3 cellular contexts compared by ENCODE assay signal in the genomic region with DNA sequence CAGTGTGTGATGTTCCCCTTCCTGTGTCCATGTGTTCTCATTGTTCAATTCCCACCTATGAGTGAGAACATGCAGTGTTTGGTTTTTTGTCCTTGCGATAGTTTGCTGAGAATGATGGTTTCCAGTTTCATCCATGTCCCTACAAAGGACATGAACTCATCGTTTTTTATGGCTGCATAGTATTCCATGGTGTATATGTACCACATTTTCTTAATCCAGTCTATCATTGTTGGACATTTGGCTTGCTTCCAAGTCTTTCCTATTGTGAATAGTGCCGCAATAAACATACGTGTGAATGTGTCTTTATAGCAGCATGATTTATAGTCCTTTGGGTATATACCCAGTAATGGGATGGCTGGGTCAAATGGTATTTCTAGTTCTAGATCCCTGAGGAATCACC.
DNase-seq lines count a peak whose midpoint lies in the region; ATAC-seq, FAIRE-seq and TF ChIP-seq lines count a peak whose summit lies in the region.
"Not testable (repeated sequence)": the region's sequence is repeated elsewhere in the genome, so short reads cannot be mapped to it uniquely, and the experiment has no call there.

No MANE protein-coding gene starts in this region.

- H3K9me3 ChIP-seq in HEK293 (ENCODE audit: control insufficient read depth, insufficient read depth, low read depth, low read length); K562 (replicated peaks; ENCODE audit: control insufficient read depth, insufficient read depth, low read depth, low read length): not testable (repeated sequence)

- TF ChIP-seq RAD21 in K562 (CRISPR knock-in tag; conservative IDR thresholded peaks at IDR 0.05 in 1 of 2, IDR thresholded peaks at IDR 0.05 in 1 of 2), result not testable (repeated sequence)

- not testable (repeated sequence) for TF ChIP-seq EP300 in K562 (IDR thresholded peaks at IDR 0.05; ENCODE audit: low read length)

- peaks cover 0 to 10% of the 10 kb centered on the region in 2 experiments; a peak in 2 of 3 replicates for H3K36me3 ChIP-seq in HEK293 (ENCODE audit: control insufficient read depth in 2 of 2, insufficient read depth in 1 of 2, low read length in 2 of 2)
- not testable (repeated sequence) for H3K36me3 ChIP-seq in K562 (ENCODE audit: control insufficient read depth, insufficient read depth, low read length)

- DNase-seq in K562 (ENCODE audit: extremely low read depth in 1 of 4, low spot score in 3 of 4), result not testable (repeated sequence)

- H3K9me1 ChIP-seq in K562 (ENCODE audit: control insufficient read depth, insufficient read depth, low read length), result not testable (repeated sequence)

- intact Hi-C loops in K562 (cut with micrococcal nuclease), result not testable (repeated sequence)

- not testable (repeated sequence) for ATAC-seq in SK-N-SH treated with all-trans-retinoic acid at 6 μM for 48 hours, K562

- not testable (repeated sequence) for BruUV-seq in K562 (replicated peaks; lab: Mats Ljungman, UMichigan)

- not testable (repeated sequence) for H3K9ac ChIP-seq in K562 (ENCODE audit: insufficient read depth in 1 of 2, low read depth in 2 of 2, low read length in 2 of 2)

- not testable (repeated sequence) for H3K4me3 ChIP-seq in HEK293 (ENCODE audit: low read depth, low read length); K562

- H3K79me2 ChIP-seq in K562 (ENCODE audit: control insufficient read depth, insufficient read depth, low read length), result not testable (repeated sequence)

- in situ Hi-C loops in K562 (cut with MboI), result not testable (repeated sequence)

- not testable (repeated sequence) for TF ChIP-seq CTCF in HEK293 (tag by site-specific recombination; IDR thresholded peaks at IDR 0.05); K562 (IDR thresholded peaks at IDR 0.05 in 2 of 3, conservative IDR thresholded peaks at IDR 0.05 in 1 of 3; ENCODE audit: insufficient read depth in 2 of 3, low read depth in 1 of 3, low read length in 3 of 3)

- peaks cover 16% of the 10 kb centered on the region for H3K4me1 ChIP-seq in HEK293 (ENCODE audit: control insufficient read depth, insufficient read depth, low read length)
- H3K4me1 ChIP-seq in K562 (replicated peaks in 1 of 2; ENCODE audit: control insufficient read depth in 2 of 2, insufficient read depth in 2 of 2, low read length in 2 of 2), result not testable (repeated sequence)

- not testable (repeated sequence) for H3K27ac ChIP-seq in HEK293 (ENCODE audit: extremely low read depth, low read depth, low read length); K562 (ENCODE audit: extremely low read depth, low read depth, low read length)

- not testable (repeated sequence) for FAIRE-seq in K562 (lab: Jason Lieb, UNC)

- CTCF ChIA-PET in HEK293 (lab: Yijun Ruan, JAX); K562 (lab: Yijun Ruan, JAX; ENCODE audit: low intra/inter-chr PET ratio): not testable (repeated sequence)

- not testable (repeated sequence) for H2AFZ ChIP-seq in K562 (ENCODE audit: low read depth, low read length)

- not testable (repeated sequence) for H3K4me2 ChIP-seq in K562 (ENCODE audit: insufficient read depth, low read length)

- H3K27me3 ChIP-seq in K562 (ENCODE audit: control insufficient read depth in 2 of 2, insufficient read depth in 2 of 2, low read length in 2 of 2), result not testable (repeated sequence)

- POLR2A ChIA-PET in HEK293 (lab: Yijun Ruan, JAX); K562 (lab: Yijun Ruan, JAX): not testable (repeated sequence)

- not testable (repeated sequence) for H4K20me1 ChIP-seq in K562 (replicated peaks; ENCODE audit: control insufficient read depth, insufficient read depth, low read length)

- 6% methylated on average over 2 of the region's 4 CpGs for WGBS in K562 (ENCODE audit: insufficient coverage, low coverage, missing lambda C conversion rate)

- TF ChIP-seq POLR2A in K562 (conservative IDR thresholded peaks at IDR 0.05), result not testable (repeated sequence)

TF ChIP-seq in HEK293, 187 proteins besides CTCF, POLR2A, EP300 and RAD21:
- peak; percentile 52 for TF ChIP-seq ZNF146 (tag by site-specific recombination; IDR thresholded peaks at IDR 0.05)

TF ChIP-seq in SK-N-SH treated with all-trans-retinoic acid at 6 μM for 48 hours, 23 proteins besides CTCF, POLR2A, EP300 and RAD21:
- TF ChIP-seq ZNF8 (CRISPR knock-in tag; IDR thresholded peaks at IDR 0.05), result peak; percentile 52; the same call in 1 of the 2 replicates

TF ChIP-seq in K562, 482 proteins besides CTCF, POLR2A, EP300 and RAD21:
- peak; percentile 60 for TF ChIP-seq NFIC (IDR thresholded peaks at IDR 0.05)
TF ChIP-seq in K562: peak in this region for 1; not testable (repeated sequence) for 481.
